ENCODE assay signal across 8 cellular contexts in the genomic region with DNA sequence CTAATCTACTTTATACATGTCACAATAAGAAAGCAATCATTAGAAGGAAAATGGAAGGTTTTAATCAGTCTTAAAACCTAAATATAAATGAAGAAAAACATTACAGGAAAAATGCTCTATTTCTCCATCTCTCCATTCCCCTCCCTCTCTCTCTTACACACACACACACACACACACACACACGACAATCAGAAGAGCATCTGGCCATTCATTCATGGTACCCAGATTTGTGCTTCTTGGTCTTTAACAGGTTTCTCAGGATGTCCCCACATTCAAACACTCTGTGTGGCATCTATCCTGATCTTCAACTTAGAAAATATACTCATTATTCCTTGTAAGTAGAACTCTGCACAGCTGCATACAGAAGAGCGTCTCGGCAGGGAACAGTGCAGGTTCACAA. TPM values are rescaled to one million over a fixed set of nuclear protein-coding genes. Genes with fewer than 3 reads are reported as not detected.
A peak's percentile ranks its signal among the peaks of the same experiment; 100 is the strongest.
DNase-seq lines count a peak whose midpoint lies in the region; TF ChIP-seq lines count a peak whose summit lies in the region.

No MANE protein-coding gene starts in this region.

- H4K20me1 ChIP-seq in H9 (ENCODE audit: control insufficient read depth, insufficient read depth, insufficient read length): no peaks in the 10 kb centered on the region

- H3K9ac ChIP-seq in H9 (ENCODE audit: extremely low read depth, insufficient read length, low read length): peak overlapping the region; percentile 80

- peaks cover 7% of the 10 kb centered on the region for H3K79me1 ChIP-seq in H9 (ENCODE audit: insufficient read depth, low read depth, low read length, poor library complexity, severe bottlenecking)

- H3K4me3 ChIP-seq in SJSA1 (peak overlapping the region; percentile 57), fibroblast of mammary gland (ENCODE audit: control insufficient read depth, low read depth, low read length) (peak overlapping the region; percentile 97), sigmoid colon (peak overlapping the region; percentile 60 to 86 (median 69))

- peaks cover 0 to 13% (median 13%) of the 10 kb centered on the region in 3 experiments for H3K36me3 Mint-ChIP-seq in H9 (ENCODE audit: insufficient read depth in 1 of 3, low read depth in 3 of 3)

- H2BK5ac ChIP-seq in H9 (ENCODE audit: insufficient read length, low read length): no peak overlapping the region

- peaks cover 27% of the 10 kb centered on the region; the same call in 1 of the 2 replicates for H3K79me2 ChIP-seq in H9 (ENCODE audit: insufficient read depth, low read length)

- TF ChIP-seq POLR2A in sigmoid colon (IDR thresholded peaks at IDR 0.05): no peak

- H3K9me3 Mint-ChIP-seq in H9: no peaks in the 10 kb centered on the region

- no peak overlapping the region for H2BK120ac ChIP-seq in H9 (ENCODE audit: low read depth, low read length, poor library complexity, severe bottlenecking)

- no peaks in the 10 kb centered on the region for H3K27me3 Mint-ChIP-seq in H9 (ENCODE audit: low read depth)

- no peak overlapping the region for H3K23ac ChIP-seq in H9 (ENCODE audit: insufficient read length, low read depth, low read length)

- H3K27me3 ChIP-seq in H9 (ENCODE audit: insufficient read depth, low read length) (no peaks in the 10 kb centered on the region), SJSA1 (replicated peaks) (no peaks in the 10 kb centered on the region), sigmoid colon (no peaks in the 10 kb centered on the region)

- no peak overlapping the region for H3K56ac ChIP-seq in H9 (ENCODE audit: insufficient read length, low read depth, low read length)

- peak overlapping the region; percentile 99 to 100 (median 99); a peak in 6 of 7 replicates for H3K27ac Mint-ChIP-seq in H9

- TF ChIP-seq CTCF in H9 (conservative IDR thresholded peaks at IDR 0.05): no peak
- no peak for TF ChIP-seq CTCF in fibroblast of mammary gland (conservative IDR thresholded peaks at IDR 0.05; ENCODE audit: control insufficient read depth, insufficient read depth, low read depth, low read length)
- no peak for TF ChIP-seq CTCF in sigmoid colon (IDR thresholded peaks at IDR 0.05)

- no peak overlapping the region for H4K91ac ChIP-seq in H9 (ENCODE audit: insufficient read length, low read depth, low read length)

- no peak overlapping the region for H4K5ac ChIP-seq in H9 (ENCODE audit: insufficient read length, low read depth, low read length)

- H2AK5ac ChIP-seq in H9 (ENCODE audit: insufficient read length, low read length): no peak overlapping the region

- H3K14ac ChIP-seq in H9 (ENCODE audit: insufficient read depth, low read length): no peak overlapping the region

- H2BK15ac ChIP-seq in H9 (ENCODE audit: low read depth, low read length): no peak overlapping the region

- no peak overlapping the region for H4K8ac ChIP-seq in H9 (replicated peaks; ENCODE audit: insufficient read length, low read depth, low read length)

- TF ChIP-seq EP300 in sigmoid colon (IDR thresholded peaks at IDR 0.05): no peak

- peaks cover 12 to 17% of the 10 kb centered on the region in 2 experiments for H3K4me1 Mint-ChIP-seq in H9

- H2BK12ac ChIP-seq in H9 (ENCODE audit: insufficient read length, low read depth, low read length): no peak overlapping the region

- intact Hi-C loops in sigmoid colon (cut with DNase I): loop anchor here (2.0 kb wide), 1 partner anchor 206 kb away; a partner anchor contains a TSS

- no CpG with 5 or more reads among the region's 3 CpGs for WGBS in H9 (ENCODE audit: extremely low coverage, insufficient read length, low lambda C conversion rate)
- WGBS in sigmoid colon, 2 donors: 1 to 2% methylated on average over 3 of the region's 3 CpGs

- H3K4me2 ChIP-seq in H9 (ENCODE audit: insufficient read depth, insufficient read length, low read length): peak overlapping the region; percentile 79

- H3K27ac ChIP-seq in H9 (ENCODE audit: insufficient read length, low read depth, low read length) (no peak overlapping the region), SJSA1 (no peak overlapping the region), sigmoid colon (peak overlapping the region; percentile 85 to 93 (median 90))

- no peak overlapping the region for H2BK20ac ChIP-seq in H9 (ENCODE audit: low read depth, low read length, poor library complexity, severe bottlenecking)

- peak overlapping the region; percentile 99 to 100 for H3K4me3 Mint-ChIP-seq in H9

- peaks cover 25% of the 10 kb centered on the region for H3K36me3 ChIP-seq in SJSA1
- peaks cover 0 to 5% (median 0%) of the 10 kb centered on the region in 4 donors for H3K36me3 ChIP-seq in sigmoid colon

- H3K18ac ChIP-seq in H9 (ENCODE audit: insufficient read length, low read depth, low read length): no peak overlapping the region

- no peak overlapping the region for H3K4ac ChIP-seq in H9 (ENCODE audit: low read depth, low read length)

- no peak overlapping the region for H2AFZ ChIP-seq in H9 (ENCODE audit: low read length)

- H3K4me1 ChIP-seq in H9 (ENCODE audit: insufficient read depth, low read length) (no peaks in the 10 kb centered on the region), SJSA1 (replicated peaks) (no peaks in the 10 kb centered on the region), sigmoid colon (peaks cover 0 to 54% (median 46%) of the 10 kb centered on the region in 4 donors)

- H3T11ph ChIP-seq in H9 (ENCODE audit: low read length): no peak overlapping the region

- no peak for DNase-seq in H9
- DNase-seq in SJSA1 (ENCODE audit: low read depth in 1 of 2, low spot score in 2 of 2): peak in 1 of 2 experiments; percentile 26
- DNase-seq in fibroblast of mammary gland (ENCODE audit: low read depth): peak; percentile 23
- no peak for DNase-seq in sigmoid colon
- DNase-seq in stimulated activated CD4-positive, alpha-beta T cell treated with anti-CD3 and anti-CD28 coated beads, Interleukin-15, amount 100 ng/mL, for 24 hours: no peak
- no peak for DNase-seq in SW480 (ENCODE audit: low spot score)
- no peak for DNase-seq in NK-92 treated with Interleukin-12 subunit alpha and Interleukin-12 subunit beta, amount 100 ng/mL, for 24 hours (lab: John Stamatoyannopoulos, UW)
- no peak for DNase-seq in activated effector memory CD4-positive, alpha-beta T cell treated with Interleukin-2 at 50 U/mL for 16 hours

- no peaks in the 10 kb centered on the region for H3K9me3 ChIP-seq in H9 (ENCODE audit: control insufficient read depth, low read depth, low read length)
- no peaks in the 10 kb centered on the region for H3K9me3 ChIP-seq in SJSA1 (replicated peaks)
- no peaks in the 10 kb centered on the region for H3K9me3 ChIP-seq in sigmoid colon

- H3K23me2 ChIP-seq in H9 (ENCODE audit: insufficient read length, low read depth, low read length, poor library complexity, severe bottlenecking): peaks cover 3% of the 10 kb centered on the region

RNA-seq across cellular contexts. Expression of a gene that starts 0.8 kb away (rescaled TPM):
- total RNA-seq in H9 (2021) (27.6 and 28.0 TPM in 2 replicates), sigmoid colon (10 to 100 TPM; 14.0 to 20.7 (median 16.6) TPM)
- total RNA-seq in SJSA1 (2014; rRNA removed; shearing (Covaris generic)): 30.9 and 35.9 TPM in 2 replicates
- polyA plus RNA-seq in sigmoid colon: 1 to 10 TPM; 7.5 to 9.0 (median 8.4) TPM

RNA-seq across cellular contexts. Expression of a gene that starts 16.6 kb away (rescaled TPM):
- 206 and 214 TPM in 2 replicates for total RNA-seq in H9 (2021)
- 92.8 and 114 TPM in 2 replicates for total RNA-seq in SJSA1 (2014; rRNA removed; shearing (Covaris generic))
- total RNA-seq in sigmoid colon: 100 to 1,000 TPM; 156 to 248 (median 176) TPM
- 10 to 100 TPM; 34.2 to 87.6 (median 41.2) TPM for polyA plus RNA-seq in sigmoid colon

Comparison
In these comparisons a context has a peak if more than half of its experiments do, and no peak if none do; other contexts are left out.
1. H3K27ac ChIP-seq: peak in sigmoid colon (4 of 4); none in H9 (single experiment) and SJSA1 (single experiment).
2. Peak in every context shown above with its lines, with median percentiles within 50 percentile points of each other: H3K4me3 ChIP-seq.